ENCODE assay signal across 18 cellular contexts in genomic region chr1:50181027-50181663, GRCh38.
A peak's percentile ranks its signal among the peaks of the same experiment; 100 is the strongest.
DNase-seq lines count a peak whose midpoint lies in the region; ATAC-seq and TF ChIP-seq lines count a peak whose summit lies in the region.
"Had no signal": no experiment of that assay in that cellular context is flagged by ENCODE, and none has a peak within 500 bp of the region (broad histone marks: within the 10 kb centered on the region; RNA-seq: fewer than 3 reads in every experiment).

No MANE protein-coding gene starts in this region.

- H3K4me3 ChIP-seq in MG63: no peak overlapping the region
- no peak overlapping the region for H3K4me3 ChIP-seq in choroid plexus epithelial cell (ENCODE audit: low read depth, low read length)
- no peak overlapping the region for H3K4me3 ChIP-seq in left lung
- H3K4me3 ChIP-seq in testis: no peak overlapping the region
- H3K4me3 ChIP-seq: vagina had no signal

- no peak overlapping the region for H3K27ac ChIP-seq in left lung
- H3K27ac ChIP-seq in testis: no peak overlapping the region
- H3K27ac ChIP-seq: vagina had no signal

- H3K27me3 ChIP-seq in MG63 (no peaks in the 10 kb centered on the region), left lung (peaks cover 0 to 14% of the 10 kb centered on the region in 2 donors), testis (no peaks in the 10 kb centered on the region)
- H3K27me3 ChIP-seq: vagina had no signal

- DNase-seq in MG63 (peak; percentile 42), choroid plexus epithelial cell (ENCODE audit: low read depth) (peak; percentile 0), left lung (no peak), testis (peak; percentile 49), NCI-H1092 (lab: John Stamatoyannopoulos, UW) (no peak)
- DNase-seq: activated CD4-positive, alpha-beta T cell treated with anti-CD3 and anti-CD28 coated beads, Interleukin-2, amount 50 U/mL, for 48 hours; CD4-positive, alpha-beta memory T cell; cortex of kidney; GDM1; HCEC 1CT; KBM-7; NCI-H1694; NCI-H69; RPMI8226; substantia nigra had no signal

- H3K4me1 ChIP-seq in left lung (no peaks in the 10 kb centered on the region), testis (no peaks in the 10 kb centered on the region)
- H3K4me1 ChIP-seq: vagina had no signal

- H3K36me3 ChIP-seq in MG63 (no peaks in the 10 kb centered on the region), left lung (no peaks in the 10 kb centered on the region), testis (ENCODE audit: low read depth, missing control alignments) (no peaks in the 10 kb centered on the region)
- H3K36me3 ChIP-seq: vagina had no signal

- intact Hi-C loops in left lung (cut with DNase I) (no loop called here), testis (cut with DNase I; ENCODE audit: low total_unique reads) (no loop called here)

- TF ChIP-seq CTCF in choroid plexus epithelial cell (conservative IDR thresholded peaks at IDR 0.05; ENCODE audit: low read depth, low read length) (no peak), left lung (IDR thresholded peaks at IDR 0.05) (no peak), testis (IDR thresholded peaks at IDR 0.05) (no peak)

- WGBS in testis, 2 donors: 46 to 51% methylated on average over 3 of the region's 3 CpGs

- ATAC-seq in left lung: peak; percentile 86
- ATAC-seq in GM19452 (IDR thresholded peaks at IDR 0.05; ENCODE audit: unreplicated experiment): no peak
- no peak for ATAC-seq in HG03457 (IDR thresholded peaks at IDR 0.05; ENCODE audit: unreplicated experiment)

- H3K9me3 ChIP-seq in MG63: no peaks in the 10 kb centered on the region
- no peaks in the 10 kb centered on the region for H3K9me3 ChIP-seq in left lung
- no peaks in the 10 kb centered on the region for H3K9me3 ChIP-seq in testis
- H3K9me3 ChIP-seq: vagina had no signal

- TF ChIP-seq POLR2A in testis (IDR thresholded peaks at IDR 0.05): no peak

Comparison
In these comparisons a context has a peak if more than half of its experiments do, and no peak if none do; other contexts are left out.
1. DNase-seq: peak in MG63 (single experiment), choroid plexus epithelial cell (single experiment) and testis (single experiment); none in left lung (0 of 2) and NCI-H1092 (single experiment).